ENCODE assay signal across 10 cellular contexts in genomic region chr1:37634554-37635308, GRCh38. TPM values are rescaled to one million over a fixed set of nuclear protein-coding genes. Genes with fewer than 3 reads are reported as not detected.
DNase-seq lines count a peak whose midpoint lies in the region; ATAC-seq, FAIRE-seq and TF ChIP-seq lines count a peak whose summit lies in the region.
"Had no signal": no experiment of that assay in that cellular context is flagged by ENCODE, and none has a peak within 500 bp of the region (broad histone marks: within the 10 kb centered on the region; RNA-seq: fewer than 3 reads in every experiment).

Gene RSPO1 (minus strand): TSS chr1:37634892. CDS start chr1:37629661, 5,231 bp downstream.

- peak within 1 kb of the TSS; percentile 47 for H3K4me2 ChIP-seq in HepG2 (ENCODE audit: low read depth, low read length)

- H3K27me3 Mint-ChIP-seq in stimulated activated naive CD8-positive, alpha-beta T cell treated with anti-CD3 and anti-CD28 coated beads, Interleukin-15, Interleukin-2, amounts not matched to agents 100 ng/mL and 50 ng/mL, for 24 hours: peaks cover 68% of the 10 kb centered on the region
- peaks cover 69% of the 10 kb centered on the region for H3K27me3 Mint-ChIP-seq in activated CD4-positive, alpha-beta T cell treated with anti-CD3 and anti-CD28 coated beads, Interleukin-2, amount 10 ng/mL, durations not matched to agents 7 days and 5 days

- H3K36me3 Mint-ChIP-seq in stimulated activated naive CD8-positive, alpha-beta T cell treated with anti-CD3 and anti-CD28 coated beads, Interleukin-15, Interleukin-2, amounts not matched to agents 100 ng/mL and 50 ng/mL, for 24 hours (ENCODE audit: low read depth): no peaks in the 10 kb centered on the region
- no peaks in the 10 kb centered on the region for H3K36me3 Mint-ChIP-seq in activated CD4-positive, alpha-beta T cell treated with anti-CD3 and anti-CD28 coated beads, Interleukin-2, amount 10 ng/mL, durations not matched to agents 7 days and 5 days (ENCODE audit: low read depth)

- TF ChIP-seq EP300 in HepG2 (IDR thresholded peaks at IDR 0.05; ENCODE audit: low read depth in 2 of 2, low read length in 2 of 2) (no peak), HepG2 (CRISPR knock-in tag; IDR thresholded peaks at IDR 0.05; ENCODE audit: borderline replicate concordance) (no peak)

- H3K9me3 ChIP-seq in breast epithelium (no peaks in the 10 kb centered on the region), HepG2 (ENCODE audit: low read length) (no peaks in the 10 kb centered on the region)

- CTCF ChIA-PET in HepG2 (lab: Yijun Ruan, JAX; ENCODE audit: low intra/inter-chr PET ratio, low total read pairs): no interaction called here
- CTCF ChIA-PET in activated CD4-positive, alpha-beta T cell treated with anti-CD3 and anti-CD28 coated beads, Interleukin-2, amount 10 ng/mL, durations not matched to agents 7 days and 5 days (lab: Charles Lee): interaction anchor here (1.3 kb wide), 1 partner anchor 120 kb away, joined by 3 read pairs; the partner anchor contains the start of gene MEAF6

- no peak within 1 kb of the TSS for H3K27ac Mint-ChIP-seq in stimulated activated naive CD8-positive, alpha-beta T cell treated with anti-CD3 and anti-CD28 coated beads, Interleukin-15, Interleukin-2, amounts not matched to agents 100 ng/mL and 50 ng/mL, for 24 hours
- H3K27ac Mint-ChIP-seq in activated CD4-positive, alpha-beta T cell treated with anti-CD3 and anti-CD28 coated beads, Interleukin-2, amount 10 ng/mL, durations not matched to agents 7 days and 5 days: no peak within 1 kb of the TSS

- H3K36me3 ChIP-seq in breast epithelium: no peaks in the 10 kb centered on the region
- H3K36me3 ChIP-seq in HepG2 (replicated peaks in 1 of 2; ENCODE audit: control insufficient read depth in 1 of 2, insufficient read depth in 2 of 2, low read length in 2 of 2): no peaks in the 10 kb centered on the region

- peak within 1 kb of the TSS; percentile 12 for H3K4me3 Mint-ChIP-seq in stimulated activated naive CD8-positive, alpha-beta T cell treated with anti-CD3 and anti-CD28 coated beads, Interleukin-15, Interleukin-2, amounts not matched to agents 100 ng/mL and 50 ng/mL, for 24 hours
- no peak within 1 kb of the TSS for H3K4me3 Mint-ChIP-seq in activated CD4-positive, alpha-beta T cell treated with anti-CD3 and anti-CD28 coated beads, Interleukin-2, amount 10 ng/mL, durations not matched to agents 7 days and 5 days

- H3K4me1 Mint-ChIP-seq in stimulated activated naive CD8-positive, alpha-beta T cell treated with anti-CD3 and anti-CD28 coated beads, Interleukin-15, Interleukin-2, amounts not matched to agents 100 ng/mL and 50 ng/mL, for 24 hours (ENCODE audit: low read depth): peaks cover 11% of the 10 kb centered on the region
- peaks cover 6% of the 10 kb centered on the region for H3K4me1 Mint-ChIP-seq in activated CD4-positive, alpha-beta T cell treated with anti-CD3 and anti-CD28 coated beads, Interleukin-2, amount 10 ng/mL, durations not matched to agents 7 days and 5 days

- no peak for FAIRE-seq in HepG2 (lab: Jason Lieb, UNC)

- peak within 1 kb of the TSS in 1 of 2 donors; percentile 48 for H3K27ac ChIP-seq in breast epithelium
- H3K27ac ChIP-seq in HepG2 (ENCODE audit: extremely low read length, insufficient read depth, low read length): no peak within 1 kb of the TSS

- H3K9me3 Mint-ChIP-seq in stimulated activated naive CD8-positive, alpha-beta T cell treated with anti-CD3 and anti-CD28 coated beads, Interleukin-15, Interleukin-2, amounts not matched to agents 100 ng/mL and 50 ng/mL, for 24 hours: no peaks in the 10 kb centered on the region
- no peaks in the 10 kb centered on the region for H3K9me3 Mint-ChIP-seq in activated CD4-positive, alpha-beta T cell treated with anti-CD3 and anti-CD28 coated beads, Interleukin-2, amount 10 ng/mL, durations not matched to agents 7 days and 5 days

- no peak within 1 kb of the TSS for H3K9ac ChIP-seq in HepG2 (ENCODE audit: insufficient read depth, low read depth, low read length)

- BruUV-seq in HepG2 (replicated peaks; lab: Mats Ljungman, UMichigan): no TSS peak

- TF ChIP-seq POLR2A in breast epithelium (IDR thresholded peaks at IDR 0.05) (no peak), HepG2 (IDR thresholded peaks at IDR 0.05; ENCODE audit: insufficient read depth in 1 of 2, low read depth in 2 of 2, low read length in 2 of 2) (no peak)

- ATAC-seq in stimulated activated naive CD8-positive, alpha-beta T cell treated with anti-CD3 and anti-CD28 coated beads, Interleukin-15, Interleukin-2, amounts not matched to agents 100 U/mL and 50 U/mL, for 24 hours: no peak
- ATAC-seq in HepG2 (peak; percentile 80), HG03342 (IDR thresholded peaks at IDR 0.05; ENCODE audit: unreplicated experiment) (no peak), HG02678 (IDR thresholded peaks at IDR 0.05; ENCODE audit: unreplicated experiment) (no peak)

- peaks cover 4 to 13% of the 10 kb centered on the region in 2 donors for H3K4me1 ChIP-seq in breast epithelium
- H3K4me1 ChIP-seq in HepG2 (ENCODE audit: insufficient read depth, low read length): no peaks in the 10 kb centered on the region

- TF ChIP-seq CTCF in breast epithelium (IDR thresholded peaks at IDR 0.05) (no peak), HepG2 (CRISPR knock-in tag; IDR thresholded peaks at IDR 0.05) (no peak)

- DNase-seq in stimulated activated naive CD8-positive, alpha-beta T cell treated with anti-CD3 and anti-CD28 coated beads, Interleukin-15, Interleukin-2, amounts not matched to agents 100 U/mL and 50 U/mL, for 24 hours: no peak
- DNase-seq in breast epithelium (ENCODE audit: low spot score in 2 of 2): no peak
- DNase-seq in HepG2 (ENCODE audit: low spot score): no peak
- no peak for DNase-seq in NCI-H2029 (lab: John Stamatoyannopoulos, UW)
- DNase-seq in activated CD4-positive, alpha-beta T cell treated with anti-CD3 and anti-CD28 coated beads, Interleukin-2, amount 10 ng/mL, durations not matched to agents 7 days and 5 days: no peak
- DNase-seq: stimulated activated CD4-positive, alpha-beta T cell treated with anti-CD3 and anti-CD28 coated beads, Interleukin-4, amount 100 ng/mL, for 4 hours had no signal

- H3K79me2 ChIP-seq in HepG2 (ENCODE audit: insufficient read depth, low read length): no peaks in the 10 kb centered on the region

- H3K4me3 ChIP-seq in breast epithelium (peak within 1 kb of the TSS; percentile 27 to 64 (median 52)), HepG2 (replicated peaks in 1 of 3; ENCODE audit: insufficient read depth in 1 of 3, low read depth in 2 of 3, low read length in 3 of 3) (peak within 1 kb of the TSS in 2 of 3 experiments; percentile 20 to 38; a peak in 3 of 6 replicates)

- WGBS in HepG2 (ENCODE audit: low lambda C conversion rate): 26% methylated on average over 14 of the region's 72 CpGs

- in situ Hi-C loops in HepG2 (cut with HindIII; ENCODE audit: extremely low pct_ligation_motif_present, low pct_unique_long_range_greater_than_20kb): no loop called here

- H3K27me3 ChIP-seq in breast epithelium: peaks cover 7 to 64% of the 10 kb centered on the region in 2 donors
- H3K27me3 ChIP-seq in HepG2 (ENCODE audit: control insufficient read depth in 1 of 2, insufficient read depth in 2 of 2, low read length in 2 of 2): peaks cover 24 to 94% of the 10 kb centered on the region in 2 experiments

- H2AFZ ChIP-seq in HepG2 (ENCODE audit: low read length): no peak within 1 kb of the TSS

- intact Hi-C loops in breast epithelium (cut with DNase I; ENCODE audit: low total_unique reads): no loop called here
- intact Hi-C loops in HepG2 (cut with micrococcal nuclease; ENCODE audit: unreplicated experiment): no loop called here

- POLR2A ChIA-PET in HepG2 (lab: Yijun Ruan, JAX): no interaction called here
- POLR2A ChIA-PET in activated CD4-positive, alpha-beta T cell treated with anti-CD3 and anti-CD28 coated beads, Interleukin-2, amount 10 ng/mL, durations not matched to agents 7 days and 5 days (lab: Charles Lee): no interaction called here

- no peak for TF ChIP-seq RAD21 in HepG2 (CRISPR knock-in tag; IDR thresholded peaks at IDR 0.05)

- H4K20me1 ChIP-seq in HepG2 (ENCODE audit: insufficient read depth, low read length): no peaks in the 10 kb centered on the region

TF ChIP-seq in HepG2, 621 proteins besides CTCF, POLR2A, EP300 and RAD21 (continues in another document):
- TF ChIP-seq ZBTB38 (CRISPR knock-in tag; IDR thresholded peaks at IDR 0.05): no peak

RNA-seq across cellular contexts. Expression of gene RSPO1, which starts in this region (rescaled TPM):
- total RNA-seq in breast epithelium (10 to 100 TPM in 1 of 3 donors, 1 to 10 TPM in 2; 6.9 to 13.0 (median 8.9) TPM), HepG2 (2016; rRNA removed; fragmentation: Illumina TruSeq; extraction: Trizol) (not detected in 2 replicates)
- not detected in 2 replicates for total RNA-seq in HepG2 (2016; cell fraction: cytosol; rRNA removed; fragmentation: Illumina TruSeq; extraction: Trizol; ENCODE audit: low read depth)
- not detected in 2 replicates for total RNA-seq in HepG2 (2016; cell fraction: insoluble cytoplasmic fraction; rRNA removed; fragmentation: Illumina TruSeq; extraction: Trizol)
- not detected in 2 replicates for total RNA-seq in HepG2 (2016; cell fraction: membrane; rRNA removed; fragmentation: Illumina TruSeq; extraction: Trizol)
- total RNA-seq in HepG2 (2016; cell fraction: nucleus; rRNA removed; fragmentation: Illumina TruSeq; extraction: Trizol): not detected in 2 replicates
- polyA plus RNA-seq in HepG2 (2011; rRNA removed): not detected in 2 replicates
- polyA plus RNA-seq in HepG2 (2011; cell fraction: cytosol; rRNA removed): not detected in 2 replicates
- polyA plus RNA-seq in HepG2 (2011; cell fraction: nucleus; rRNA removed): not detected in 2 replicates
- polyA plus RNA-seq in HepG2 (2012): not detected in 2 replicates
- polyA plus RNA-seq in HepG2 (2016; cell fraction: cytosol; fragmentation: Illumina TruSeq; extraction: Trizol; ENCODE audit: low read depth): not detected in 2 replicates
- polyA plus RNA-seq in HepG2 (2016; cell fraction: insoluble cytoplasmic fraction; fragmentation: Illumina TruSeq; extraction: Trizol; ENCODE audit: low read depth): not detected in 2 replicates
- polyA plus RNA-seq in HepG2 (2016; cell fraction: membrane; fragmentation: Illumina TruSeq; extraction: Trizol; ENCODE audit: low read depth): not detected in 2 replicates
- polyA plus RNA-seq in HepG2 (2016; cell fraction: nucleus; fragmentation: Illumina TruSeq; extraction: Trizol; ENCODE audit: insufficient read depth, low read depth): not detected in 2 replicates
- polyA minus RNA-seq in HepG2 (2011; rRNA and poly(A)+ RNA removed; ENCODE audit: low replicate concordance): not detected in 2 replicates
- polyA minus RNA-seq in HepG2 (2011; cell fraction: cytosol; rRNA and poly(A)+ RNA removed): not detected in 2 replicates
- polyA minus RNA-seq in HepG2 (2011; cell fraction: nucleus; rRNA and poly(A)+ RNA removed): not detected in 2 replicates
- not detected for total RNA-seq in activated CD4-positive, alpha-beta T cell treated with anti-CD3 and anti-CD28 coated beads, Interleukin-2, amount 10 ng/mL, durations not matched to agents 7 days and 5 days
- total RNA-seq: M059J had no signal

Comparison
In these comparisons a context has a peak if more than half of its experiments do, and no peak if none do; other contexts are left out.
1. Peak in ATAC-seq, H3K4me3 ChIP-seq and H3K4me2 ChIP-seq in HepG2; RNA of the gene not detected or under 1 TPM.